16 cellular contexts compared by ENCODE assay signal in the genomic region with DNA sequence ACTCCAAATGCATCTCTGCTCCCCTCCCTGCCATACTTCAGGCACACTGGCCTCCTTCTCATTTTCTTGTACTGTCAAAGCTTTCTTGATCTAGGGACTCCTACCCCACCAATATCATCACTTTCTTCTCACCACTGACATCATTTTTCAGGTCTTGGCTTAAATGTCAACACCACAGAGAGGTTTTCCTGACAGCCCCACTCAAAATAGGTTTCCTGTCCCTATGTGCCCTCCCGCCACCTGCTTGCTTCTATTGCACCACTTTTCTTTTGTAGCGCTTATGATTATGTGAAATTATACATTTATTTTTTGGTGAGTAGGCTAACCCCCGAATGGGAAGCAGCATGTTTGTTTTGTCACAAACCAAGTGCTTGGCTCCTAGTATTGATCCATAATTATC.
A peak's percentile ranks its signal among the peaks of the same experiment; 100 is the strongest.
DNase-seq lines count a peak whose midpoint lies in the region; ATAC-seq and TF ChIP-seq lines count a peak whose summit lies in the region.
"Had no signal": no experiment of that assay in that cellular context is flagged by ENCODE, and none has a peak within 500 bp of the region (broad histone marks: within the 10 kb centered on the region; RNA-seq: fewer than 3 reads in every experiment).

No MANE protein-coding gene starts in this region.

- no peak overlapping the region for H3K4me3 ChIP-seq in neural progenitor cell

- H3K36me3 Mint-ChIP-seq in neural progenitor cell: no peaks in the 10 kb centered on the region
- H3K36me3 Mint-ChIP-seq: CD4-positive, CD25-positive, alpha-beta regulatory T cell had no signal

- peak; percentile 76 for DNase-seq in DMS153 treated with DMSO at 0.1 percent for 48 hours (lab: John Stamatoyannopoulos, UW; ENCODE audit: unreplicated experiment)
- DNase-seq in NCI-H146 (lab: John Stamatoyannopoulos, UW): peak; percentile 76
- peak; percentile 88 for DNase-seq in NCI-H748 treated with DMSO at 0.1 percent for 48 hours (lab: John Stamatoyannopoulos, UW)
- no peak for DNase-seq in neural progenitor cell (ENCODE audit: low spot score)
- no peak for DNase-seq in Kasumi-1 (lab: John Stamatoyannopoulos, UW)
- no peak for DNase-seq in NCI-H128 (lab: John Stamatoyannopoulos, UW; ENCODE audit: unreplicated experiment)
- DNase-seq: ACHN; CD4-positive, CD25-positive, alpha-beta regulatory T cell; DND-41; H9; NCI-H2029; NCI-H226; OCI-M1; T-helper 2 cell had no signal

- no peaks in the 10 kb centered on the region for H3F3A ChIP-seq in neural progenitor cell (ENCODE audit: low read depth)

- TF ChIP-seq CTCF in neural progenitor cell (IDR thresholded peaks at IDR 0.05): no peak

- no peaks in the 10 kb centered on the region for H4K20me1 ChIP-seq in neural progenitor cell (ENCODE audit: low read depth)

- no peaks in the 10 kb centered on the region for H3K4me1 ChIP-seq in neural progenitor cell

- no peak overlapping the region for H3K4me3 Mint-ChIP-seq in neural progenitor cell
- H3K4me3 Mint-ChIP-seq: B cell; CD4-positive, CD25-positive, alpha-beta regulatory T cell; H9 had no signal

- H2AFZ ChIP-seq in neural progenitor cell (replicated peaks): no peak overlapping the region

- peak overlapping the region; percentile 6 for H3K27ac Mint-ChIP-seq in neural progenitor cell
- H3K27ac Mint-ChIP-seq: B cell; CD4-positive, CD25-positive, alpha-beta regulatory T cell had no signal

- H3K79me2 ChIP-seq in neural progenitor cell (ENCODE audit: low read depth): no peaks in the 10 kb centered on the region

- no peaks in the 10 kb centered on the region for H3K27me3 ChIP-seq in neural progenitor cell

- no peak overlapping the region for H3K27ac ChIP-seq in neural progenitor cell

- no peak overlapping the region for H3K9ac ChIP-seq in neural progenitor cell

- peaks cover 3% of the 10 kb centered on the region for H3K27me3 Mint-ChIP-seq in neural progenitor cell (ENCODE audit: insufficient read depth, low read depth)
- H3K27me3 Mint-ChIP-seq: CD4-positive, CD25-positive, alpha-beta regulatory T cell had no signal

- H3K4me1 Mint-ChIP-seq in neural progenitor cell: peaks cover 13% of the 10 kb centered on the region
- H3K4me1 Mint-ChIP-seq: B cell; CD4-positive, CD25-positive, alpha-beta regulatory T cell; H9 had no signal

- no peaks in the 10 kb centered on the region for H3K36me3 ChIP-seq in neural progenitor cell

- ATAC-seq in HG02759 (IDR thresholded peaks at IDR 0.05; ENCODE audit: unreplicated experiment): no peak

- H3K9me3 Mint-ChIP-seq in neural progenitor cell: no peaks in the 10 kb centered on the region
- H3K9me3 Mint-ChIP-seq: H9 had no signal

- no peak overlapping the region for H3K4me2 ChIP-seq in neural progenitor cell

- no peaks in the 10 kb centered on the region for H3K9me3 ChIP-seq in neural progenitor cell (ENCODE audit: low read depth)

Comparison
In these comparisons a context has a peak if more than half of its experiments do, and no peak if none do; other contexts are left out.
1. DNase-seq: peak in DMS153 treated with DMSO at 0.1 percent for 48 hours (single experiment), NCI-H146 (single experiment) and NCI-H748 treated with DMSO at 0.1 percent for 48 hours (single experiment); none in neural progenitor cell (single experiment), Kasumi-1 (0 of 2) and NCI-H128 (single experiment).